8 cellular contexts compared by ENCODE assay signal in the genomic region with DNA sequence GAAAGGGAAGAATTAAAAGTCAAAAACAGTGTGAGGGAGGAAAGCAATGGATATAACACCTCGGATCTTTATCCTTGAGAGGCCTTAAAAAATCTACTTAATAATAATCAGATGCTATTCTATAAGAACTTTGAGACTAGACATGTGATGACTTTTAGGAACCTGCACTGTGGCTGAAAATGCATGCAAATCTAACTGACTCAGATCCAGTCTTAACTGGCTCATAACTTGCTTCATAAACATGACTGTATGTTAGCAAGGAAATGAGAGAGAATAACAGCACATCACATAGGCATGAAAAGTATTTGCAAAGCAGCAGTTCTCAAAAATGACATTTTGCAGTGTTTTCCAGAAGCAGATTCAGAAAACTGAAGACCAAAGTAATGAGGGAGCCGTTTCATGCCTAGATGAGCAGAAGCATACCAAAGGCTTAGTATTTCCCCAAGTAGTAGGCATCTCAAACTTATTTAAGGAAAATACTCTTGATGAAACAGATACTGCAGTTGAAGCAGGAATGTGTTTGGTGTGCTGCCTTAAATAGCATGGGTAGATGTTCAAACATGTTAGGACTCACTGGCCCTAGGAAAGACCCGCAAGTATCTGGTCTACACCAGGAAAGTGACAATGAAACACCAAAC.
A peak's percentile ranks its signal among the peaks of the same experiment; 100 is the strongest.
DNase-seq lines count a peak whose midpoint lies in the region; ATAC-seq, FAIRE-seq and TF ChIP-seq lines count a peak whose summit lies in the region.
"Not testable (repeated sequence)": the region's sequence is repeated elsewhere in the genome, so short reads cannot be mapped to it uniquely, and the experiment has no call there.

No MANE protein-coding gene starts in this region.

- CTCF ChIA-PET in IMR-90 (lab: Yijun Ruan, JAX): not testable (repeated sequence)

- H3K18ac ChIP-seq in IMR-90 (ENCODE audit: low read depth, low read length): not testable (repeated sequence)

- not testable (repeated sequence) for H4K5ac ChIP-seq in IMR-90 (ENCODE audit: low read depth, low read length)

- H2AK9ac ChIP-seq in IMR-90 (replicated peaks; ENCODE audit: low read depth, low read length, poor library complexity): not testable (repeated sequence)

- DNase-seq in EL (peak; percentile 64), IMR-90 (peak; percentile 87), adipocyte (ENCODE audit: low read depth) (peak; percentile 73), bronchial epithelial cell (ENCODE audit: low read depth) (peak; percentile 80), fibroblast of gingiva (ENCODE audit: low read depth) (peak; percentile 41), hepatic stellate cell (ENCODE audit: low spot score) (peak; percentile 19)
- not testable (repeated sequence) for DNase-seq in osteoblast (ENCODE audit: insufficient read length, low spot score, missing footprints)

- dilution Hi-C loops in IMR-90 (cut with HindIII; ENCODE audit: low sequenced_read_pairs, unreplicated experiment): not testable (repeated sequence)

- H4K20me1 ChIP-seq in IMR-90 (ENCODE audit: insufficient read depth, low read length); osteoblast (ENCODE audit: insufficient read depth, low read length): not testable (repeated sequence)

- H3K23ac ChIP-seq in IMR-90 (ENCODE audit: low read depth, low read length): not testable (repeated sequence)

- not testable (repeated sequence) for H3K14ac ChIP-seq in IMR-90 (replicated peaks; ENCODE audit: low read depth, low read length)

- WGBS in IMR-90 (ENCODE audit: extremely low coverage in 2 of 2, insufficient read length in 1 of 2), 2 experiments: no CpG with 5 or more reads among the region's 3 CpGs

- TF ChIP-seq CTCF in IMR-90 (conservative IDR thresholded peaks at IDR 0.05; ENCODE audit: low read depth, low read length); bronchial epithelial cell (IDR thresholded peaks at IDR 0.05; ENCODE audit: insufficient read depth, low read length, severe bottlenecking); osteoblast (IDR thresholded peaks at IDR 0.05; ENCODE audit: extremely low read depth, low read depth, low read length): not testable (repeated sequence)

- H3K27ac ChIP-seq in ACC112 (ENCODE audit: low read depth, low read length): peak overlapping the region; percentile 51
- H3K27ac ChIP-seq in IMR-90 (ENCODE audit: insufficient read depth, low read length): peak overlapping the region; percentile 37; the same call in 1 of the 2 replicates
- peak overlapping the region; percentile 61 for H3K27ac ChIP-seq in osteoblast (ENCODE audit: low read depth, low read length)

- H3K4ac ChIP-seq in IMR-90 (ENCODE audit: low read depth, low read length): 0 out of 2 replicates have a peak overlapping the region, but pooled peaks have one; percentile 59

- TF ChIP-seq RAD21 in IMR-90 (IDR thresholded peaks at IDR 0.05; ENCODE audit: low read length): not testable (repeated sequence)

- not testable (repeated sequence) for H3K4me3 ChIP-seq in ACC112 (ENCODE audit: low read depth, low read length); IMR-90 (ENCODE audit: insufficient read depth, low read depth, low read length); adipocyte (ENCODE audit: low read length); bronchial epithelial cell (ENCODE audit: low read depth, low read length); osteoblast (ENCODE audit: insufficient read depth, low read length)

- H2BK5ac ChIP-seq in IMR-90 (ENCODE audit: low read depth, low read length, poor library complexity, severe bottlenecking): peak overlapping the region; percentile 53

- H2BK20ac ChIP-seq in IMR-90 (ENCODE audit: low read depth, low read length): peak overlapping the region; percentile 60; the same call in 1 of the 2 replicates

- not testable (repeated sequence) for H3K27me3 ChIP-seq in ACC112 (ENCODE audit: insufficient read depth, low read length); IMR-90 (ENCODE audit: control insufficient read depth, insufficient read depth, low read length); adipocyte (replicated peaks; ENCODE audit: control insufficient read depth, insufficient read depth, low read length); bronchial epithelial cell (ENCODE audit: control insufficient read depth, insufficient read depth, low read length); osteoblast (ENCODE audit: insufficient read depth, low read length)

- not testable (repeated sequence) for H3K79me2 ChIP-seq in ACC112 (ENCODE audit: control insufficient read depth, insufficient read depth, low read length, unreplicated experiment); osteoblast (ENCODE audit: insufficient read depth, low read length)

- FAIRE-seq in bronchial epithelial cell (lab: Jason Lieb, UNC): not testable (repeated sequence)

- H4K8ac ChIP-seq in IMR-90 (ENCODE audit: low read depth in 2 of 2, low read length in 2 of 2): peak overlapping the region; percentile 65 to 96; a peak in 3 of 4 replicates

- not testable (repeated sequence) for H2AK5ac ChIP-seq in IMR-90 (ENCODE audit: low read depth, low read length)

- BruUV-seq in IMR-90 (replicated peaks; lab: Mats Ljungman, UMichigan): not testable (repeated sequence)

- intact Hi-C loops in IMR-90 (cut with micrococcal nuclease): not testable (repeated sequence)

- in situ Hi-C loops in IMR-90 (cut with MboI; ENCODE audit: low sequenced_read_pairs): not testable (repeated sequence)

- H3K4me2 ChIP-seq in IMR-90 (ENCODE audit: low read depth, low read length): not testable (repeated sequence)
- H3K4me2 ChIP-seq in osteoblast (ENCODE audit: insufficient read depth, low read length): peak overlapping the region; percentile 9

- H3K79me1 ChIP-seq in IMR-90 (ENCODE audit: low read depth in 1 of 2, low read length in 2 of 2): not testable (repeated sequence)

- H3K4me1 ChIP-seq in ACC112 (ENCODE audit: control insufficient read depth, insufficient read depth, low read length, unreplicated experiment) (peaks cover 12% of the 10 kb centered on the region), osteoblast (ENCODE audit: insufficient read depth, low read length) (peaks cover 16% of the 10 kb centered on the region)
- not testable (repeated sequence) for H3K4me1 ChIP-seq in IMR-90 (ENCODE audit: control insufficient read depth, insufficient read depth, low read length); adipocyte (ENCODE audit: control insufficient read depth, insufficient read depth, low read length)

- H2BK120ac ChIP-seq in IMR-90 (ENCODE audit: low read depth, low read length): peak overlapping the region; percentile 84

- H3K36me3 ChIP-seq in ACC112 (ENCODE audit: insufficient read depth, low read length); IMR-90 (ENCODE audit: control insufficient read depth, insufficient read depth, low read length); adipocyte (ENCODE audit: control insufficient read depth, insufficient read depth, low read length, severe bottlenecking); bronchial epithelial cell (ENCODE audit: control insufficient read depth, insufficient read depth, low read length); osteoblast (ENCODE audit: insufficient read depth, low read length): not testable (repeated sequence)

- not testable (repeated sequence) for H2BK15ac ChIP-seq in IMR-90 (ENCODE audit: low read depth, low read length)

- ATAC-seq in IMR-90 (ENCODE audit: low read depth): peak; percentile 48; the same call in 1 of the 2 replicates

- H3K9me1 ChIP-seq in IMR-90 (ENCODE audit: insufficient read depth, low read length): not testable (repeated sequence)

- H3K56ac ChIP-seq in IMR-90 (ENCODE audit: extremely low read depth, insufficient read depth, low read length): not testable (repeated sequence)

- not testable (repeated sequence) for H2AFZ ChIP-seq in ACC112 (ENCODE audit: low read length, unreplicated experiment); IMR-90 (replicated peaks; ENCODE audit: low read length, poor library complexity); osteoblast (ENCODE audit: low read length)

- not testable (repeated sequence) for H3K9ac ChIP-seq in IMR-90 (ENCODE audit: low read depth, low read length); adipocyte (ENCODE audit: low read length)

- TF ChIP-seq POLR2A in IMR-90 (IDR thresholded peaks at IDR 0.05; ENCODE audit: low read depth, low read length): not testable (repeated sequence)

- POLR2A ChIA-PET in IMR-90 (lab: Charles Lee; ENCODE audit: unreplicated experiment): not testable (repeated sequence)

- H3K9me3 ChIP-seq in IMR-90 (ENCODE audit: control insufficient read depth, insufficient read depth, low read length); adipocyte (ENCODE audit: control insufficient read depth, low read length); osteoblast (ENCODE audit: low read depth, low read length): not testable (repeated sequence)

- H4K91ac ChIP-seq in IMR-90 (ENCODE audit: insufficient read depth, low read depth, low read length): not testable (repeated sequence)

TF ChIP-seq in IMR-90, 13 proteins besides CTCF, POLR2A, EP300 and RAD21:
- TF ChIP-seq CEBPB (IDR thresholded peaks at IDR 0.05; ENCODE audit: low read depth, low read length) (peak; percentile 53; the same call in 1 of the 2 replicates), MAFK (IDR thresholded peaks at IDR 0.05; ENCODE audit: low read depth, low read length) (peak; percentile 38)
